ENCODE assay signal across 6 cellular contexts in genomic region chr20:63968136-63968927, GRCh38. TPM values are rescaled to one million over a fixed set of nuclear protein-coding genes. Genes with fewer than 3 reads are reported as not detected.
A peak's percentile ranks its signal among the peaks of the same experiment; 100 is the strongest.
DNase-seq lines count a peak whose midpoint lies in the region; ATAC-seq and TF ChIP-seq lines count a peak whose summit lies in the region.

No MANE protein-coding gene starts in this region.

- DNase-seq in GM12865 (ENCODE audit: low read depth) = no peak
- no peak for DNase-seq in astrocyte of the cerebellum (ENCODE audit: low read depth)
- no peak for DNase-seq in natural killer cell
- no peak for DNase-seq in NCI-H2081 (lab: John Stamatoyannopoulos, UW)
- no peak for DNase-seq in NCI-H2107 treated with DMSO at 0.1 percent for 48 hours (lab: John Stamatoyannopoulos, UW; ENCODE audit: unreplicated experiment)
- no peak for DNase-seq in NK-92 treated with Interleukin-12 subunit alpha and Interleukin-12 subunit beta, amount 100 ng/mL, for 24 hours (lab: John Stamatoyannopoulos, UW)

- TF ChIP-seq CTCF in GM12865 (IDR thresholded peaks at IDR 0.05; ENCODE audit: insufficient read depth, low read depth, low read length, missing control alignments) = no peak
- no peak for TF ChIP-seq CTCF in astrocyte of the cerebellum (IDR thresholded peaks at IDR 0.05; ENCODE audit: low read depth, low read length, missing control alignments)
- no peak for TF ChIP-seq CTCF in natural killer cell (IDR thresholded peaks at IDR 0.05)

- H3K27me3 Mint-ChIP-seq in natural killer cell (ENCODE audit: low read depth in 2 of 2) = no peaks in the 10 kb centered on the region

- no peaks in the 10 kb centered on the region for H3K36me3 Mint-ChIP-seq in natural killer cell

- in situ Hi-C loops in astrocyte of the cerebellum (cut with HindIII; ENCODE audit: low sequenced_read_pairs) = no loop called here

- H3K9me3 Mint-ChIP-seq in natural killer cell = no peaks in the 10 kb centered on the region

- peaks cover 8 to 11% of the 10 kb centered on the region in 2 donors for H3K4me1 Mint-ChIP-seq in natural killer cell

- H3K4me3 Mint-ChIP-seq in natural killer cell = peak overlapping the region; percentile 91

- ATAC-seq in natural killer cell = no peak

- intact Hi-C loops in natural killer cell (cut with micrococcal nuclease) = no loop called here

- H3K27ac Mint-ChIP-seq in natural killer cell = peak overlapping the region; percentile 66 to 81

- peak overlapping the region; percentile 83 for H3K4me3 ChIP-seq in GM12865 (ENCODE audit: low read depth, low read length)
- H3K4me3 ChIP-seq in astrocyte of the cerebellum (ENCODE audit: low read depth, low read length) = peak overlapping the region; percentile 71

RNA-seq across cellular contexts. Expression of gene ZNF512B, which starts 1.4 kb away (rescaled TPM):
- total RNA-seq in natural killer cell = 10 to 100 TPM; 11.5 to 16.8 (median 13.8) TPM

RNA-seq across cellular contexts. Expression of gene SAMD10, which starts 11.1 kb away (rescaled TPM):
- 10 to 100 TPM; 15.2 to 22.3 (median 17.6) TPM for total RNA-seq in natural killer cell

RNA-seq across cellular contexts. Expression of gene UCKL1, which starts 12.1 kb away (rescaled TPM):
- total RNA-seq in natural killer cell = 10 to 100 TPM; 49.9 to 58.1 (median 49.9) TPM

RNA-seq across cellular contexts. Expression of gene PRPF6, which starts 12.6 kb away (rescaled TPM):
- 10 to 100 TPM; 52.7 to 63.0 (median 55.0) TPM for total RNA-seq in natural killer cell
